Comparison of ENCODE assay signal across 9 cellular contexts in genomic region chr1:180515857-180516388, GRCh38. TPM values are rescaled to one million over a fixed set of nuclear protein-coding genes. Genes with fewer than 3 reads are reported as not detected.
DNase-seq lines count a peak whose midpoint lies in the region; ATAC-seq and TF ChIP-seq lines count a peak whose summit lies in the region.
"Had no signal": no experiment of that assay in that cellular context is flagged by ENCODE, and none has a peak within 500 bp of the region (broad histone marks: within the 10 kb centered on the region; RNA-seq: fewer than 3 reads in every experiment).

No MANE protein-coding gene starts in this region.

- H3K9me3 ChIP-seq in CD8-positive, alpha-beta T cell (ENCODE audit: low read length): no peaks in the 10 kb centered on the region

- H3K27me3 ChIP-seq in CD8-positive, alpha-beta T cell (ENCODE audit: insufficient read depth, low read length): no peaks in the 10 kb centered on the region

- no peak overlapping the region for H3K4me3 ChIP-seq in CD8-positive, alpha-beta T cell (ENCODE audit: low read depth, low read length)

- peak; percentile 93 for TF ChIP-seq CTCF in CD8-positive, alpha-beta T cell (IDR thresholded peaks at IDR 0.05)

- DNase-seq in CD8-positive, alpha-beta T cell: peak; percentile 10 to 69 (median 36)
- DNase-seq in NCI-H748 treated with DMSO at 0.1 percent for 48 hours (lab: John Stamatoyannopoulos, UW) (peak; percentile 56), memory B cell (ENCODE audit: low spot score in 2 of 2) (peak; percentile 45 to 50)
- DNase-seq in activated CD4-positive, alpha-beta T cell treated with anti-CD3 and anti-CD28 coated beads, Interleukin-2, amount 50 U/mL, for 4 hours: peak; percentile 30 to 45
- DNase-seq in effector CD4-positive, alpha-beta T cell: peak; percentile 39
- DNase-seq in stimulated activated CD8-positive, alpha-beta memory T cell treated with anti-CD3 and anti-CD28 coated beads, Interleukin-4, amount 100 ng/mL, for 48 hours: peak; percentile 62

- no peak overlapping the region for H3K27ac Mint-ChIP-seq in CD8-positive, alpha-beta T cell
- no peak overlapping the region for H3K27ac Mint-ChIP-seq in memory B cell

- H3K9me3 Mint-ChIP-seq in CD8-positive, alpha-beta T cell: no peaks in the 10 kb centered on the region
- H3K9me3 Mint-ChIP-seq in memory B cell: no peaks in the 10 kb centered on the region

- CTCF ChIA-PET in CD8-positive, alpha-beta T cell (lab: Charles Lee): interaction anchor here (0.7 to 9.6 kb wide), 31 partner anchors 9 to 1025 kb away, joined by 3 to 150 read pairs (median 4); partner anchors contain the start of gene ACBD6

- POLR2A ChIA-PET in CD8-positive, alpha-beta T cell (lab: Charles Lee): interaction anchor here (0.5 to 1.7 kb wide), 3 partner anchors 13 to 93 kb away, joined by 3 to 5 read pairs (median 5); no protein-coding TSS in a partner anchor

- ATAC-seq in CD8-positive, alpha-beta T cell: peak; percentile 95
- ATAC-seq in GM19395 (IDR thresholded peaks at IDR 0.05; ENCODE audit: unreplicated experiment) (peak; percentile 98), HG03565 (IDR thresholded peaks at IDR 0.05; ENCODE audit: unreplicated experiment) (peak; percentile 83), memory B cell (ENCODE audit: low read depth) (peak; percentile 90)

- H3K27me3 Mint-ChIP-seq in CD8-positive, alpha-beta T cell (ENCODE audit: low read depth): peaks cover 15% of the 10 kb centered on the region
- peaks cover 5% of the 10 kb centered on the region for H3K27me3 Mint-ChIP-seq in memory B cell

- no peaks in the 10 kb centered on the region for H3K4me1 ChIP-seq in CD8-positive, alpha-beta T cell (ENCODE audit: insufficient read depth, low read length)

- H3K4me3 Mint-ChIP-seq in CD8-positive, alpha-beta T cell: no peak overlapping the region
- H3K4me3 Mint-ChIP-seq in memory B cell: no peak overlapping the region

- no peak overlapping the region for H3K27ac ChIP-seq in CD8-positive, alpha-beta T cell (ENCODE audit: low read depth, low read length)

- no peaks in the 10 kb centered on the region for H3K36me3 Mint-ChIP-seq in CD8-positive, alpha-beta T cell
- no peaks in the 10 kb centered on the region for H3K36me3 Mint-ChIP-seq in memory B cell

- intact Hi-C loops in CD8-positive, alpha-beta T cell (cut with DNase I, micrococcal nuclease): loop anchor here (1.0 to 10.0 kb wide), 7 partner anchors 116 to 909 kb away; partner anchors contain the start of gene XPR1 (in 1 of the 2)

- no peaks in the 10 kb centered on the region for H3K36me3 ChIP-seq in CD8-positive, alpha-beta T cell (ENCODE audit: insufficient read depth, low read length)

- H3K4me1 Mint-ChIP-seq in CD8-positive, alpha-beta T cell (ENCODE audit: low read depth): peaks cover 2% of the 10 kb centered on the region
- H3K4me1 Mint-ChIP-seq in memory B cell: no peaks in the 10 kb centered on the region

RNA-seq across cellular contexts. Expression of gene ACBD6, which starts 13.5 kb away (rescaled TPM):
- total RNA-seq in CD8-positive, alpha-beta T cell: 10 to 100 TPM; 23.4 to 24.6 TPM

RNA-seq across cellular contexts. Expression of gene OVAAL, which starts 42.8 kb away (rescaled TPM):
- not detected for total RNA-seq in CD8-positive, alpha-beta T cell
- total RNA-seq: T-helper 1 cell treated with Interleukin-12 subunit alpha and Interleukin-12 subunit beta and Interleukin-4 antibody, amounts not matched to agents 30 ng/mL and 1 ng/mL, for 36 hours had no signal
